Comparison of ENCODE assay signal across 1 cellular context in genomic region chr9:122930933-122931850, GRCh38.
TF ChIP-seq lines count a peak whose summit lies in the region.

TSS of gene ZBTB26 (minus strand) at chr9:122931512. CDS start at chr9:122919934, 11,578 bp downstream.

TF ChIP-seq in HepG2, 621 proteins besides CTCF, POLR2A, EP300 and RAD21 (continued from another document and continues in another):
- TF ChIP-seq ZNF646 (CRISPR knock-in tag; IDR thresholded peaks at IDR 0.05) (no peak), ZNF235 (CRISPR knock-in tag; IDR thresholded peaks at IDR 0.05; ENCODE audit: borderline replicate concordance) (no peak), ZNF720 (CRISPR knock-in tag; IDR thresholded peaks at IDR 0.05) (no peak), ONECUT2 (CRISPR knock-in tag; IDR thresholded peaks at IDR 0.05) (peak; percentile 17; the same call in 1 of the 2 replicates), SIN3B (IDR thresholded peaks at IDR 0.05; ENCODE audit: low read length) (no peak; the same call in 1 of the 2 replicates), MAFG (CRISPR knock-in tag; IDR thresholded peaks at IDR 0.05) (no peak), ZKSCAN1 (IDR thresholded peaks at IDR 0.05; ENCODE audit: low read length) (no peak), MATR3 (CRISPR knock-in tag; IDR thresholded peaks at IDR 0.05) (no peak), ZNF160 (CRISPR knock-in tag; IDR thresholded peaks at IDR 0.05) (no peak; the same call in 1 of the 2 replicates), ZNF841 (CRISPR knock-in tag; IDR thresholded peaks at IDR 0.05; ENCODE audit: borderline replicate concordance) (no peak), CEBPG (CRISPR knock-in tag; IDR thresholded peaks at IDR 0.05) (no peak), PLSCR1 (CRISPR knock-in tag; IDR thresholded peaks at IDR 0.05; ENCODE audit: borderline replicate concordance) (no peak), ZNF557 (CRISPR knock-in tag; IDR thresholded peaks at IDR 0.05) (peak; percentile 40; the same call in 1 of the 2 replicates), ZNF24 (IDR thresholded peaks at IDR 0.05) (no peak), ESRRA (CRISPR knock-in tag; IDR thresholded peaks at IDR 0.05; ENCODE audit: low read depth) (no peak), TEAD2 (CRISPR knock-in tag; IDR thresholded peaks at IDR 0.05) (peak; percentile 81; the same call in 1 of the 2 replicates), HIVEP1 (CRISPR knock-in tag; IDR thresholded peaks at IDR 0.05) (peak; percentile 98), ZNF790 (CRISPR knock-in tag; IDR thresholded peaks at IDR 0.05; ENCODE audit: borderline replicate concordance) (no peak), ZNF432 (CRISPR knock-in tag; IDR thresholded peaks at IDR 0.05; ENCODE audit: borderline replicate concordance) (no peak), IKZF5 (CRISPR knock-in tag; IDR thresholded peaks at IDR 0.05) (peak; percentile 57; the same call in 1 of the 2 replicates), HNRNPLL (IDR thresholded peaks at IDR 0.05; ENCODE audit: low read depth, low read length, poor library complexity, severe bottlenecking) (peak; percentile 93), CENPBD1 (CRISPR knock-in tag; IDR thresholded peaks at IDR 0.05; ENCODE audit: borderline replicate concordance, low read depth) (no peak), THYN1 (CRISPR knock-in tag; IDR thresholded peaks at IDR 0.05; ENCODE audit: borderline replicate concordance, low read depth) (no peak), PRDM4 (CRISPR knock-in tag; IDR thresholded peaks at IDR 0.05; ENCODE audit: borderline replicate concordance) (no peak), KLF12 (CRISPR knock-in tag; IDR thresholded peaks at IDR 0.05; ENCODE audit: borderline replicate concordance) (0 out of 2 replicates have a peak, but pooled peaks have one; percentile 61), ZNF546 (CRISPR knock-in tag; conservative IDR thresholded peaks at IDR 0.05) (peak; percentile 36; the same call in 1 of the 2 replicates), ZNF709 (CRISPR knock-in tag; IDR thresholded peaks at IDR 0.05) (no peak), ZSCAN29 (CRISPR knock-in tag; conservative IDR thresholded peaks at IDR 0.05) (no peak), ZNF639 (CRISPR knock-in tag; conservative IDR thresholded peaks at IDR 0.05) (peak; percentile 86), ELF4 (CRISPR knock-in tag; IDR thresholded peaks at IDR 0.05; ENCODE audit: borderline replicate concordance) (peak; percentile 77; the same call in 1 of the 2 replicates), ISL2 (CRISPR knock-in tag; IDR thresholded peaks at IDR 0.05) (peak; percentile 66), MEF2D (CRISPR knock-in tag; IDR thresholded peaks at IDR 0.05) (peak; percentile 42; the same call in 1 of the 2 replicates), ZNF879 (CRISPR knock-in tag; IDR thresholded peaks at IDR 0.05) (no peak), TSC22D2 (CRISPR knock-in tag; IDR thresholded peaks at IDR 0.05; ENCODE audit: borderline replicate concordance) (no peak), KDM1A (CRISPR knock-in tag; IDR thresholded peaks at IDR 0.05) (no peak), ZNF367 (CRISPR knock-in tag; IDR thresholded peaks at IDR 0.05; ENCODE audit: borderline replicate concordance) (no peak), ZNF543 (CRISPR knock-in tag; IDR thresholded peaks at IDR 0.05) (peak; percentile 69; the same call in 1 of the 2 replicates), ELF1 (CRISPR knock-in tag; IDR thresholded peaks at IDR 0.05) (peak; percentile 85), ZNF7 (CRISPR knock-in tag; IDR thresholded peaks at IDR 0.05) (no peak), ATF4 (CRISPR knock-in tag; IDR thresholded peaks at IDR 0.05) (peak in 1 of 2 experiments; percentile 15; a peak in 2 of 4 replicates), GFI1 (CRISPR knock-in tag; IDR thresholded peaks at IDR 0.05; ENCODE audit: borderline replicate concordance) (no peak), ZBTB42 (CRISPR knock-in tag; IDR thresholded peaks at IDR 0.05) (no peak), MED13 (CRISPR knock-in tag; IDR thresholded peaks at IDR 0.05) (no peak), ZMAT5 (CRISPR knock-in tag; IDR thresholded peaks at IDR 0.05; ENCODE audit: borderline replicate concordance, low read depth) (no peak), PTBP1 (IDR thresholded peaks at IDR 0.05; ENCODE audit: low read depth, low read length, poor library complexity, severe bottlenecking) (peak; percentile 17), BRF2 (CRISPR knock-in tag; IDR thresholded peaks at IDR 0.05) (0 out of 2 replicates have a peak, but pooled peaks have one; percentile 16), HOXA7 (CRISPR knock-in tag; IDR thresholded peaks at IDR 0.05) (no peak), DDIT3 (CRISPR knock-in tag; IDR thresholded peaks at IDR 0.05) (no peak), E2F2 (CRISPR knock-in tag; IDR thresholded peaks at IDR 0.05; ENCODE audit: borderline replicate concordance) (no peak), SRF (IDR thresholded peaks at IDR 0.05; ENCODE audit: low read depth, low read length) (peak; percentile 59; the same call in 1 of the 2 replicates), NCOA2 (CRISPR knock-in tag; IDR thresholded peaks at IDR 0.05) (no peak), ZNF510 (CRISPR knock-in tag; IDR thresholded peaks at IDR 0.05; ENCODE audit: low read depth) (0 out of 2 replicates have a peak, but pooled peaks have one; percentile 29), ZSCAN25 (CRISPR knock-in tag; IDR thresholded peaks at IDR 0.05) (no peak), HMG20B (CRISPR knock-in tag; conservative IDR thresholded peaks at IDR 0.05) (no peak), ZNF225 (CRISPR knock-in tag; IDR thresholded peaks at IDR 0.05) (0 out of 2 replicates have a peak, but pooled peaks have one; percentile 26), PHB2 (IDR thresholded peaks at IDR 0.05; ENCODE audit: partially characterized antibody) (no peak)
